In genomic region chr9:89318123-89319014, GRCh38 we compare ENCODE assay signal across 8 cellular contexts. TPM values are rescaled to one million over a fixed set of nuclear protein-coding genes. Genes with fewer than 3 reads are reported as not detected.
DNase-seq lines count a peak whose midpoint lies in the region; ATAC-seq and TF ChIP-seq lines count a peak whose summit lies in the region.

Gene SECISBP2, plus strand, starts transcription at chr9:89318500. Its CDS starts 77 bp downstream, at chr9:89318577.

- H3K27ac Mint-ChIP-seq in endothelial cell (ENCODE audit: unreplicated experiment), result peak within 1 kb of the TSS; percentile 93

- peak within 1 kb of the TSS; percentile 84 for H3K27ac ChIP-seq in OCI-LY3 (ENCODE audit: low read length)

- H3K79me2 ChIP-seq in OCI-LY3 (ENCODE audit: low read length), result peaks cover 90% of the 10 kb centered on the region

- H3K9ac ChIP-seq in OCI-LY3 (ENCODE audit: low read length), result peak within 1 kb of the TSS; percentile 72

- TF ChIP-seq CTCF in OCI-LY3 (IDR thresholded peaks at IDR 0.05; ENCODE audit: low read depth, low read length) (peak; percentile 73), endothelial cell (IDR thresholded peaks at IDR 0.05; ENCODE audit: unreplicated experiment) (peak; percentile 72)

- peak within 1 kb of the TSS; percentile 87 for H3K4me3 Mint-ChIP-seq in endothelial cell (ENCODE audit: unreplicated experiment)

- no peaks in the 10 kb centered on the region for H3K9me3 Mint-ChIP-seq in endothelial cell (ENCODE audit: unreplicated experiment)

- H3K4me1 Mint-ChIP-seq in endothelial cell (ENCODE audit: unreplicated experiment), result peaks cover 25% of the 10 kb centered on the region

- peak within 1 kb of the TSS; percentile 80 for H3K4me3 ChIP-seq in OCI-LY3 (ENCODE audit: low read length)

- peaks cover 56% of the 10 kb centered on the region for H3K4me1 ChIP-seq in OCI-LY3 (ENCODE audit: low read length)

- peaks cover 44% of the 10 kb centered on the region for H3K36me3 ChIP-seq in OCI-LY3 (replicated peaks; ENCODE audit: low read depth, low read length)

- H4K20me1 ChIP-seq in OCI-LY3 (ENCODE audit: insufficient read depth, low read length), result peaks cover 18% of the 10 kb centered on the region

- H3K36me3 Mint-ChIP-seq in endothelial cell (ENCODE audit: low read depth, unreplicated experiment), result peaks cover 14% of the 10 kb centered on the region

- H3K9me3 ChIP-seq in OCI-LY3 (ENCODE audit: insufficient read depth, low read length), result no peaks in the 10 kb centered on the region

- peak; percentile 78 for DNase-seq in DMS114 treated with DMSO at 0.1 percent for 48 hours (lab: John Stamatoyannopoulos, UW; ENCODE audit: unreplicated experiment)
- peak; percentile 73 for DNase-seq in HuH-7.5 (ENCODE audit: low spot score)
- peak; percentile 99 for DNase-seq in activated CD8-positive, alpha-beta memory T cell treated with anti-CD3 and anti-CD28 coated beads, Interleukin-2, amount 50 U/mL, for 48 hours
- peak; percentile 96 for DNase-seq in endothelial cell (ENCODE audit: low spot score)
- DNase-seq in midbrain (lab: John Stamatoyannopoulos, UW), result peak; percentile 96
- DNase-seq in stimulated activated CD8-positive, alpha-beta memory T cell treated with anti-CD3 and anti-CD28 coated beads, Interleukin-2, amount 100 ng/mL, for 1 hour (ENCODE audit: low read depth in 2 of 2), result peak; percentile 86 to 90

- no peaks in the 10 kb centered on the region for H3K27me3 ChIP-seq in OCI-LY3 (ENCODE audit: low read depth, low read length)

- 0 out of 2 replicates have a peak within 1 kb of the TSS, but pooled peaks have one; percentile 13 for H2AFZ ChIP-seq in OCI-LY3 (ENCODE audit: low read depth, low read length)

- ATAC-seq in GM21526 (IDR thresholded peaks at IDR 0.05; ENCODE audit: low FRiP score, unreplicated experiment), result peak; percentile 84

- peak within 1 kb of the TSS; percentile 80 for H3K4me2 ChIP-seq in OCI-LY3 (ENCODE audit: low read length)

- H3K27me3 Mint-ChIP-seq in endothelial cell (ENCODE audit: unreplicated experiment), result peaks cover 4% of the 10 kb centered on the region

RNA-seq across cellular contexts. Expression of gene SECISBP2, which starts in this region (rescaled TPM):
- 41.3 TPM for total RNA-seq in endothelial cell (ENCODE audit: unreplicated experiment)

Comparison
In these comparisons a context has a peak if more than half of its experiments do, and no peak if none do; other contexts are left out.
1. Peak in every context shown above with its lines: DNase-seq, ATAC-seq, H3K4me3 ChIP-seq and H3K27ac ChIP-seq.